ENCODE assay signal across 22 cellular contexts in the genomic region with DNA sequence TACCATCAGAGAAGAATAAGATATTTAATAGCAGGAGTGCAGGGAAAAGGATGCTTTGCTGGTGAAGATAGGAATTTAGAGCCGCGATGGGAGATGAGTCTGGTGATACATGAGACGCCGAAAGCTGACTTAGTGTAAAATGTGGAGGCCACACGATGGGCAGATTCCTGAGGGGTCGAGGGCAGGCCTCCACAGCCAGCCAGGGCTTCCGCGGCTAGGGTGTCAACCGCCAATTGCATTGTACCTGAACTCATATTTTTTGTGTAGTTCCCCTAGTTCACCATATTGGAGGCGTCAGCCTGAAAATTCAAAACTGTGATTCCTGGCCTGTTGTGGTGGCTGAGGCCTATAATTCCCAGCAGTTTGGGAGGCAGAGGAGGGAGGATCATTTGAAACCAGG. TPM values are rescaled to one million over a fixed set of nuclear protein-coding genes. Genes with fewer than 3 reads are reported as not detected.
DNase-seq lines count a peak whose midpoint lies in the region; ATAC-seq lines count a peak whose summit lies in the region.
"Had no signal": no experiment of that assay in that cellular context is flagged by ENCODE, and none has a peak within 500 bp of the region (broad histone marks: within the 10 kb centered on the region; RNA-seq: fewer than 3 reads in every experiment).

No MANE protein-coding gene starts in this region.

- H3K36me3 Mint-ChIP-seq in activated CD8-positive, alpha-beta memory T cell treated with anti-CD3 and anti-CD28 coated beads, Interleukin-2, amount 10 ng/mL, durations not matched to agents 7 days and 5 days = peaks cover 21% of the 10 kb centered on the region
- H3K36me3 Mint-ChIP-seq in activated CD4-positive, alpha-beta memory T cell treated with anti-CD3 and anti-CD28 coated beads for 36 hours = peaks cover 5% of the 10 kb centered on the region
- no peaks in the 10 kb centered on the region for H3K36me3 Mint-ChIP-seq in stimulated activated memory B cell treated with anti-CD40 and anti-IgM and Interleukin-4, amounts not matched to agents 10 μg/mL and 1 μg/mL and 100 μg/mL, for 72 hours
- H3K36me3 Mint-ChIP-seq in stimulated activated naive B cell treated with anti-CD40 and anti-IgM and Interleukin-4, amounts not matched to agents 10 μg/mL and 1 μg/mL and 100 μg/mL, for 72 hours = no peaks in the 10 kb centered on the region
- H3K36me3 Mint-ChIP-seq in activated naive CD4-positive, alpha-beta T cell treated with anti-CD3 and anti-CD28 coated beads for 36 hours (ENCODE audit: low read depth) = no peaks in the 10 kb centered on the region

- intact Hi-C loops in activated CD4-positive, alpha-beta memory T cell treated with anti-CD3 and anti-CD28 coated beads for 36 hours (cut with micrococcal nuclease) = no loop called here
- intact Hi-C loops in activated naive CD4-positive, alpha-beta T cell treated with anti-CD3 and anti-CD28 coated beads for 36 hours (cut with micrococcal nuclease) = no loop called here
- intact Hi-C loops in sciatic nerve (cut with DNase I) = no loop called here

- ATAC-seq in activated CD8-positive, alpha-beta memory T cell treated with anti-CD3 and anti-CD28 coated beads, Interleukin-2, amount 10 ng/mL, durations not matched to agents 7 days and 5 days = no peak
- ATAC-seq in stimulated activated memory B cell treated with anti-CD40 and anti-IgM and Interleukin-4, amounts not matched to agents 10 μg/mL and 1 μg/mL and 100 μg/mL, for 72 hours = no peak
- no peak for ATAC-seq in stimulated activated naive B cell treated with anti-CD40 and anti-IgM and Interleukin-4, amounts not matched to agents 10 μg/mL and 1 μg/mL and 100 μg/mL, for 72 hours (replicated peaks)
- ATAC-seq in sciatic nerve = no peak
- ATAC-seq: HCT116 had no signal

- H3K4me3 Mint-ChIP-seq in activated CD8-positive, alpha-beta memory T cell treated with anti-CD3 and anti-CD28 coated beads, Interleukin-2, amount 10 ng/mL, durations not matched to agents 7 days and 5 days = no peak overlapping the region
- H3K4me3 Mint-ChIP-seq in activated CD4-positive, alpha-beta memory T cell treated with anti-CD3 and anti-CD28 coated beads for 36 hours = no peak overlapping the region
- no peak overlapping the region for H3K4me3 Mint-ChIP-seq in stimulated activated memory B cell treated with anti-CD40 and anti-IgM and Interleukin-4, amounts not matched to agents 10 μg/mL and 1 μg/mL and 100 μg/mL, for 72 hours
- no peak overlapping the region for H3K4me3 Mint-ChIP-seq in stimulated activated naive B cell treated with anti-CD40 and anti-IgM and Interleukin-4, amounts not matched to agents 10 μg/mL and 1 μg/mL and 100 μg/mL, for 72 hours
- H3K4me3 Mint-ChIP-seq in activated naive CD4-positive, alpha-beta T cell treated with anti-CD3 and anti-CD28 coated beads for 36 hours = no peak overlapping the region
- H3K4me3 Mint-ChIP-seq: CD4-positive, alpha-beta T cell had no signal

- POLR2A ChIA-PET in activated CD4-positive, alpha-beta memory T cell treated with anti-CD3 and anti-CD28 coated beads for 36 hours (lab: Charles Lee) = no interaction called here

- peak overlapping the region; percentile 55 for H3K27ac Mint-ChIP-seq in activated CD8-positive, alpha-beta memory T cell treated with anti-CD3 and anti-CD28 coated beads, Interleukin-2, amount 10 ng/mL, durations not matched to agents 7 days and 5 days
- H3K27ac Mint-ChIP-seq in activated CD4-positive, alpha-beta memory T cell treated with anti-CD3 and anti-CD28 coated beads for 36 hours = peak overlapping the region; percentile 53
- peak overlapping the region; percentile 80 for H3K27ac Mint-ChIP-seq in stimulated activated memory B cell treated with anti-CD40 and anti-IgM and Interleukin-4, amounts not matched to agents 10 μg/mL and 1 μg/mL and 100 μg/mL, for 72 hours
- no peak overlapping the region for H3K27ac Mint-ChIP-seq in stimulated activated naive B cell treated with anti-CD40 and anti-IgM and Interleukin-4, amounts not matched to agents 10 μg/mL and 1 μg/mL and 100 μg/mL, for 72 hours
- no peak overlapping the region for H3K27ac Mint-ChIP-seq in activated naive CD4-positive, alpha-beta T cell treated with anti-CD3 and anti-CD28 coated beads for 36 hours
- H3K27ac Mint-ChIP-seq: CD4-positive, alpha-beta T cell had no signal

- no peaks in the 10 kb centered on the region for H3K27me3 Mint-ChIP-seq in activated CD8-positive, alpha-beta memory T cell treated with anti-CD3 and anti-CD28 coated beads, Interleukin-2, amount 10 ng/mL, durations not matched to agents 7 days and 5 days
- H3K27me3 Mint-ChIP-seq in activated CD4-positive, alpha-beta memory T cell treated with anti-CD3 and anti-CD28 coated beads for 36 hours = no peaks in the 10 kb centered on the region
- H3K27me3 Mint-ChIP-seq in stimulated activated memory B cell treated with anti-CD40 and anti-IgM and Interleukin-4, amounts not matched to agents 10 μg/mL and 1 μg/mL and 100 μg/mL, for 72 hours = no peaks in the 10 kb centered on the region
- H3K27me3 Mint-ChIP-seq in stimulated activated naive B cell treated with anti-CD40 and anti-IgM and Interleukin-4, amounts not matched to agents 10 μg/mL and 1 μg/mL and 100 μg/mL, for 72 hours = peaks cover 4 to 6% of the 10 kb centered on the region in 2 donors
- no peaks in the 10 kb centered on the region for H3K27me3 Mint-ChIP-seq in activated naive CD4-positive, alpha-beta T cell treated with anti-CD3 and anti-CD28 coated beads for 36 hours (ENCODE audit: low read depth)
- H3K27me3 Mint-ChIP-seq: CD4-positive, alpha-beta T cell had no signal

- CTCF ChIA-PET in activated CD8-positive, alpha-beta memory T cell treated with anti-CD3 and anti-CD28 coated beads, Interleukin-2, amount 10 ng/mL, durations not matched to agents 7 days and 5 days (lab: Charles Lee) = no interaction called here
- CTCF ChIA-PET in activated CD4-positive, alpha-beta memory T cell treated with anti-CD3 and anti-CD28 coated beads for 36 hours (lab: Charles Lee) = no interaction called here
- CTCF ChIA-PET in activated naive CD4-positive, alpha-beta T cell treated with anti-CD3 and anti-CD28 coated beads for 36 hours (lab: Charles Lee) = no interaction called here

- no peaks in the 10 kb centered on the region for H3K9me3 Mint-ChIP-seq in activated CD8-positive, alpha-beta memory T cell treated with anti-CD3 and anti-CD28 coated beads, Interleukin-2, amount 10 ng/mL, durations not matched to agents 7 days and 5 days (ENCODE audit: low read depth)
- no peaks in the 10 kb centered on the region for H3K9me3 Mint-ChIP-seq in activated CD4-positive, alpha-beta memory T cell treated with anti-CD3 and anti-CD28 coated beads for 36 hours
- H3K9me3 Mint-ChIP-seq in stimulated activated memory B cell treated with anti-CD40 and anti-IgM and Interleukin-4, amounts not matched to agents 10 μg/mL and 1 μg/mL and 100 μg/mL, for 72 hours = no peaks in the 10 kb centered on the region
- H3K9me3 Mint-ChIP-seq in stimulated activated naive B cell treated with anti-CD40 and anti-IgM and Interleukin-4, amounts not matched to agents 10 μg/mL and 1 μg/mL and 100 μg/mL, for 72 hours = no peaks in the 10 kb centered on the region
- no peaks in the 10 kb centered on the region for H3K9me3 Mint-ChIP-seq in activated naive CD4-positive, alpha-beta T cell treated with anti-CD3 and anti-CD28 coated beads for 36 hours
- H3K9me3 Mint-ChIP-seq: CD4-positive, alpha-beta T cell had no signal

- H3K4me1 Mint-ChIP-seq in activated CD8-positive, alpha-beta memory T cell treated with anti-CD3 and anti-CD28 coated beads, Interleukin-2, amount 10 ng/mL, durations not matched to agents 7 days and 5 days = peaks cover 50% of the 10 kb centered on the region
- peaks cover 37% of the 10 kb centered on the region for H3K4me1 Mint-ChIP-seq in activated CD4-positive, alpha-beta memory T cell treated with anti-CD3 and anti-CD28 coated beads for 36 hours (ENCODE audit: low read depth)
- H3K4me1 Mint-ChIP-seq in stimulated activated memory B cell treated with anti-CD40 and anti-IgM and Interleukin-4, amounts not matched to agents 10 μg/mL and 1 μg/mL and 100 μg/mL, for 72 hours = peaks cover 35% of the 10 kb centered on the region
- peaks cover 0 to 1% of the 10 kb centered on the region in 2 donors for H3K4me1 Mint-ChIP-seq in stimulated activated naive B cell treated with anti-CD40 and anti-IgM and Interleukin-4, amounts not matched to agents 10 μg/mL and 1 μg/mL and 100 μg/mL, for 72 hours
- peaks cover 10% of the 10 kb centered on the region for H3K4me1 Mint-ChIP-seq in activated naive CD4-positive, alpha-beta T cell treated with anti-CD3 and anti-CD28 coated beads for 36 hours (ENCODE audit: low read depth)

- no peak for DNase-seq in activated CD8-positive, alpha-beta memory T cell treated with anti-CD3 and anti-CD28 coated beads, Interleukin-2, amount 10 ng/mL, durations not matched to agents 7 days and 5 days
- DNase-seq in activated CD8-positive, alpha-beta memory T cell treated with anti-CD3 and anti-CD28 coated beads, Interleukin-2, amount 50 U/mL, for 4 hours = no peak
- DNase-seq in activated CD4-positive, alpha-beta memory T cell treated with anti-CD3 and anti-CD28 coated beads for 36 hours = peak; percentile 3
- DNase-seq in left kidney (ENCODE audit: low read depth, low spot score) (peak; percentile 43), sciatic nerve (ENCODE audit: low spot score) (no peak)
- DNase-seq in stimulated activated naive B cell treated with anti-CD40 and anti-IgM and Interleukin-4, amounts not matched to agents 10 μg/mL and 1 μg/mL and 100 μg/mL, for 72 hours = no peak
- DNase-seq in activated naive CD4-positive, alpha-beta T cell treated with anti-CD3 and anti-CD28 coated beads for 36 hours = no peak
- DNase-seq: BE2C; CD4-positive, alpha-beta T cell; EL; GOT3; NCI-H1092 treated with DMSO at 0.1 percent for 48 hours; NCI-H2029 treated with DMSO at 0.1 percent for 48 hours; NCI-H2171 treated with DMSO at 0.1 percent for 48 hours; NCI-H446; NCI-H774; OCI-M1; SHP77 had no signal

RNA-seq across cellular contexts. Expression of a gene that starts 8.5 kb away (rescaled TPM):
- total RNA-seq in activated CD8-positive, alpha-beta memory T cell treated with anti-CD3 and anti-CD28 coated beads, Interleukin-2, amount 10 ng/mL, durations not matched to agents 7 days and 5 days = 10 to 100 TPM in 1 of 2 experiments, 1 to 10 TPM in 1; 5.9 to 19.7 TPM
- total RNA-seq in activated CD4-positive, alpha-beta memory T cell treated with anti-CD3 and anti-CD28 coated beads for 36 hours = 1 to 10 TPM; 5.8 to 5.9 TPM
- total RNA-seq in activated naive CD4-positive, alpha-beta T cell treated with anti-CD3 and anti-CD28 coated beads for 36 hours = under 1 TPM; 0.67 to 0.99 TPM
- 6.7 TPM for total RNA-seq in sciatic nerve
- total RNA-seq: A172 had no signal

RNA-seq across cellular contexts. Expression of a gene that starts 42.2 kb away (rescaled TPM):
- not detected for total RNA-seq in activated CD8-positive, alpha-beta memory T cell treated with anti-CD3 and anti-CD28 coated beads, Interleukin-2, amount 10 ng/mL, durations not matched to agents 7 days and 5 days
- not detected for total RNA-seq in activated CD4-positive, alpha-beta memory T cell treated with anti-CD3 and anti-CD28 coated beads for 36 hours
- not detected for total RNA-seq in activated naive CD4-positive, alpha-beta T cell treated with anti-CD3 and anti-CD28 coated beads for 36 hours
- not detected for total RNA-seq in sciatic nerve
- total RNA-seq: A172; CD4-positive, alpha-beta T cell; RPMI7951 had no signal

Comparison
In these comparisons a context has a peak if more than half of its experiments do, and no peak if none do; other contexts are left out.
1. DNase-seq: peak in activated CD4-positive, alpha-beta memory T cell treated with anti-CD3 and anti-CD28 coated beads for 36 hours (single experiment) and left kidney (single experiment); none in activated CD8-positive, alpha-beta memory T cell treated with anti-CD3 and anti-CD28 coated beads, Interleukin-2, amount 10 ng/mL, durations not matched to agents 7 days and 5 days (single experiment), activated CD8-positive, alpha-beta memory T cell treated with anti-CD3 and anti-CD28 coated beads, Interleukin-2, amount 50 U/mL, for 4 hours (single experiment), stimulated activated naive B cell treated with anti-CD40 and anti-IgM and Interleukin-4, amounts not matched to agents 10 μg/mL and 1 μg/mL and 100 μg/mL, for 72 hours (single experiment), activated naive CD4-positive, alpha-beta T cell treated with anti-CD3 and anti-CD28 coated beads for 36 hours (single experiment) and sciatic nerve (single experiment).
2. H3K27ac Mint-ChIP-seq: peak in activated CD8-positive, alpha-beta memory T cell treated with anti-CD3 and anti-CD28 coated beads, Interleukin-2, amount 10 ng/mL, durations not matched to agents 7 days and 5 days (single experiment), activated CD4-positive, alpha-beta memory T cell treated with anti-CD3 and anti-CD28 coated beads for 36 hours (single experiment) and stimulated activated memory B cell treated with anti-CD40 and anti-IgM and Interleukin-4, amounts not matched to agents 10 μg/mL and 1 μg/mL and 100 μg/mL, for 72 hours (single experiment); none in stimulated activated naive B cell treated with anti-CD40 and anti-IgM and Interleukin-4, amounts not matched to agents 10 μg/mL and 1 μg/mL and 100 μg/mL, for 72 hours (single experiment) and activated naive CD4-positive, alpha-beta T cell treated with anti-CD3 and anti-CD28 coated beads for 36 hours (single experiment).